ENCODE assay signal across 8 cellular contexts in genomic region chr2:112433480-112433879, GRCh38. TPM values are rescaled to one million over a fixed set of nuclear protein-coding genes. Genes with fewer than 3 reads are reported as not detected.
DNase-seq lines count a peak whose midpoint lies in the region; ATAC-seq, FAIRE-seq and TF ChIP-seq lines count a peak whose summit lies in the region.
"Not testable (repeated sequence)": the region's sequence is repeated elsewhere in the genome, so short reads cannot be mapped to it uniquely, and the experiment has no call there.

Gene RGPD8, minus strand, starts transcription at chr2:112433645. Its CDS starts 192 bp downstream, at chr2:112433453.

- intact Hi-C loops in body of pancreas (cut with DNase I); left ventricle myocardium inferior (cut with micrococcal nuclease); pancreas (cut with DNase I): not testable (repeated sequence)

- FAIRE-seq in pancreas (lab: Jason Lieb, UNC): peak; percentile 99

- H3K4me1 ChIP-seq in body of pancreas: peaks cover 11% of the 10 kb centered on the region
- not testable (repeated sequence) for H3K4me1 ChIP-seq in left ventricle myocardium inferior, pancreas

- H3K36me3 ChIP-seq in body of pancreas (replicated peaks in 1 of 2; ENCODE audit: insufficient read depth in 1 of 2, low read depth in 2 of 2); left ventricle myocardium inferior; pancreas: not testable (repeated sequence)

- peak within 1 kb of the TSS; percentile 35 to 84 (median 63) for H3K27ac ChIP-seq in body of pancreas
- H3K27ac ChIP-seq in left ventricle myocardium inferior (replicated peaks): peak within 1 kb of the TSS; percentile 88
- H3K27ac ChIP-seq in pancreas: peak within 1 kb of the TSS in 3 of 4 donors; percentile 51 to 81 (median 57)

- not testable (repeated sequence) for H3K27me3 ChIP-seq in body of pancreas, pancreas
- H3K27me3 ChIP-seq in left ventricle myocardium inferior (ENCODE audit: low read depth): peaks cover 29% of the 10 kb centered on the region

- TF ChIP-seq POLR2A in body of pancreas (IDR thresholded peaks at IDR 0.05): peak in 2 of 3 donors; percentile 16 to 40

- TF ChIP-seq CTCF in body of pancreas (IDR thresholded peaks at IDR 0.05) (peak; percentile 13 to 79 (median 62)), left ventricle myocardium inferior (IDR thresholded peaks at IDR 0.05; ENCODE audit: borderline replicate concordance) (peak; percentile 65), pancreas (IDR thresholded peaks at IDR 0.05) (peak; percentile 29 to 38 (median 35))

- DNase-seq in Daoy (ENCODE audit: low read depth) (peak; percentile 89), body of pancreas (peak; percentile 87 to 94 (median 91)), left ventricle myocardium inferior (peak; percentile 87), pancreas (peak; percentile 76 to 95 (median 92))
- DNase-seq in activated CD4-positive, CD25-positive, alpha-beta regulatory T cell treated with anti-CD3 and anti-CD28 coated beads, Interleukin-2, amount 50 U/mL, for 16 hours (ENCODE audit: low read depth, low spot score): peak; percentile 79
- peak; percentile 87 for DNase-seq in stimulated activated naive CD8-positive, alpha-beta T cell treated with anti-CD3 and anti-CD28 coated beads, Interleukin-15, Interleukin-2, amounts not matched to agents 100 U/mL and 50 U/mL, for 24 hours

- H3K4me3 ChIP-seq in body of pancreas: peak within 1 kb of the TSS; percentile 2 to 20
- peak within 1 kb of the TSS; percentile 72 for H3K4me3 ChIP-seq in left ventricle myocardium inferior
- peak within 1 kb of the TSS; percentile 22 to 58 (median 45) for H3K4me3 ChIP-seq in pancreas

- ATAC-seq in GM21529 (IDR thresholded peaks at IDR 0.05; ENCODE audit: unreplicated experiment) (peak; percentile 95), HG03575 (IDR thresholded peaks at IDR 0.05; ENCODE audit: extremely low read depth, insufficient number of reproducible peaks, low FRiP score, unreplicated experiment) (peak; percentile 73), body of pancreas (peak; percentile 98), pancreas (peak; percentile 98 to 100 (median 99))
- ATAC-seq in stimulated activated naive CD8-positive, alpha-beta T cell treated with anti-CD3 and anti-CD28 coated beads, Interleukin-15, Interleukin-2, amounts not matched to agents 100 U/mL and 50 U/mL, for 24 hours: peak; percentile 98

- 0% methylated on average over 3 to 9 of the region's 26 CpGs for WGBS in body of pancreas, 2 donors
- WGBS in pancreas, 2 donors: 0 to 1% methylated on average over 12 to 17 of the region's 26 CpGs

- H3K9me3 ChIP-seq in body of pancreas; left ventricle myocardium inferior (replicated peaks); pancreas: not testable (repeated sequence)

RNA-seq across cellular contexts. Expression of gene RGPD8, which starts in this region (rescaled TPM):
- 1.2 and 1.9 TPM in 2 replicates for total RNA-seq in Daoy (2014; rRNA removed; shearing (Covaris generic))
- 10 to 100 TPM; 19.7 to 22.7 TPM for total RNA-seq in body of pancreas
- total RNA-seq in left ventricle myocardium inferior: 4.1 TPM
- 10 to 100 TPM in 3 of 6 donors, 1 to 10 TPM in 3; 3.5 to 15.4 (median 11.2) TPM for total RNA-seq in pancreas
- polyA plus RNA-seq in pancreas: 1 to 10 TPM in 1 of 2 donors, under 1 TPM in 1; 0.99 to 1.4 TPM

Comparison
In these comparisons a context has a peak if more than half of its experiments do, and no peak if none do; other contexts are left out.
1. Peak in every context shown above with its lines: DNase-seq, ATAC-seq, H3K4me3 ChIP-seq and H3K27ac ChIP-seq.
2. H3K4me3 ChIP-seq: peak in every context shown above with its lines; median percentile 72 in left ventricle myocardium inferior; 45 in pancreas; 11 in body of pancreas.